18 cellular contexts compared by ENCODE assay signal in the genomic region with DNA sequence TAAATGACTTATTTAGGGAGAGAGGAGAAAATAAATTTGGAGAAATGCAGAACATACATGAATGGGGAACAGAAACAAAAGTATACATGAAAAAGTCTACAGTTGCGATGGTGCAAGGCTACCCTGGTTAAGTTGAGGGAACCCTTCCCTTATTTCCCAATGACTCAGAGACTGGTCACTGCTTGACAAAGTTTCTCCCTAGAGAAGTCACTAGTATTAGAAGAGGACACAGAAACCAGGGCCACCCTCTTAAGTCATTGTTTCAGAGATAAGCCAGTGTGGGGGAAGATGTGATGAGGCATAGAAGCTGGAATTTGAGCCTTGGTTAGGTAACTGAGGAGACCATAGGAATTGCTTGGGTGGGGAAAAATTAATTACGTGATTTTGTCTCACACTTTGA. TPM values are rescaled to one million over a fixed set of nuclear protein-coding genes. Genes with fewer than 3 reads are reported as not detected.
DNase-seq lines count a peak whose midpoint lies in the region; ATAC-seq, FAIRE-seq and TF ChIP-seq lines count a peak whose summit lies in the region.
"Had no signal": no experiment of that assay in that cellular context is flagged by ENCODE, and none has a peak within 500 bp of the region (broad histone marks: within the 10 kb centered on the region; RNA-seq: fewer than 3 reads in every experiment).

No MANE protein-coding gene starts in this region.

- intact Hi-C loops in right lobe of liver (cut with DNase I) (no loop called here), HepG2 (cut with micrococcal nuclease; ENCODE audit: unreplicated experiment) (no loop called here), psoas muscle (cut with DNase I) (no loop called here)

- DNase-seq in right lobe of liver: no peak
- DNase-seq in HepG2 (ENCODE audit: low spot score): no peak
- peak; percentile 65 to 78 for DNase-seq in SJSA1 (ENCODE audit: low read depth in 1 of 2, low spot score in 2 of 2)
- peak in 1 of 2 donors; percentile 56 for DNase-seq in foreskin keratinocyte
- no peak for DNase-seq in coronary artery (ENCODE audit: low spot score)
- DNase-seq in osteocyte (ENCODE audit: extremely low spot score, unreplicated experiment): no peak
- no peak for DNase-seq in psoas muscle
- DNase-seq: activated CD4-positive, alpha-beta T cell treated with anti-CD3 and anti-CD28 coated beads for 4 hours; activated T-cell treated with anti-CD3 and anti-CD28 coated beads, Interleukin-2, amount 50 U/mL, for 4 hours; aorta; DMS153; left ventricle myocardium inferior had no signal

- no peaks in the 10 kb centered on the region for H3K4me1 ChIP-seq in right lobe of liver
- H3K4me1 ChIP-seq in HepG2 (ENCODE audit: insufficient read depth, low read length): no peaks in the 10 kb centered on the region
- H3K4me1 ChIP-seq in SJSA1 (replicated peaks): peaks cover 31% of the 10 kb centered on the region
- H3K4me1 ChIP-seq in foreskin keratinocyte: no peaks in the 10 kb centered on the region
- no peaks in the 10 kb centered on the region for H3K4me1 ChIP-seq in psoas muscle
- H3K4me1 ChIP-seq: left ventricle myocardium inferior, neural progenitor cell had no signal

- H3K4me1 Mint-ChIP-seq in osteocyte (ENCODE audit: unreplicated experiment): peaks cover 6% of the 10 kb centered on the region
- H3K4me1 Mint-ChIP-seq: neural progenitor cell had no signal

- POLR2A ChIA-PET in HepG2 (lab: Yijun Ruan, JAX): no interaction called here

- 75% methylated on average over 2 of the region's 2 CpGs for WGBS in right lobe of liver (ENCODE audit: insufficient coverage, low coverage, low lambda C conversion rate, missing lambda C conversion rate)
- WGBS in HepG2 (ENCODE audit: low lambda C conversion rate): 21% methylated on average over 2 of the region's 2 CpGs
- WGBS in psoas muscle, 3 donors: 92 to 93% (median 92%) methylated on average over 2 of the region's 2 CpGs

- no peak for TF ChIP-seq CTCF in right lobe of liver (IDR thresholded peaks at IDR 0.05)
- no peak for TF ChIP-seq CTCF in HepG2 (CRISPR knock-in tag; IDR thresholded peaks at IDR 0.05)
- no peak for TF ChIP-seq CTCF in foreskin keratinocyte (conservative IDR thresholded peaks at IDR 0.05)
- TF ChIP-seq CTCF in coronary artery (IDR thresholded peaks at IDR 0.05): no peak
- no peak for TF ChIP-seq CTCF in osteocyte (IDR thresholded peaks at IDR 0.05)
- no peak for TF ChIP-seq CTCF in psoas muscle (IDR thresholded peaks at IDR 0.05)

- H3K9me3 Mint-ChIP-seq in osteocyte (ENCODE audit: unreplicated experiment): peaks cover 7% of the 10 kb centered on the region
- H3K9me3 Mint-ChIP-seq: activated T-cell treated with anti-CD3 and anti-CD28 coated beads, Interleukin-2, amount 50 U/mL, for 4 hours had no signal

- H3K36me3 ChIP-seq in right lobe of liver (no peaks in the 10 kb centered on the region), HepG2 (replicated peaks in 1 of 2; ENCODE audit: control insufficient read depth in 1 of 2, insufficient read depth in 2 of 2, low read length in 2 of 2) (no peaks in the 10 kb centered on the region), SJSA1 (no peaks in the 10 kb centered on the region), psoas muscle (ENCODE audit: insufficient read depth in 1 of 2, low read depth in 1 of 2) (no peaks in the 10 kb centered on the region)
- H3K36me3 ChIP-seq: left ventricle myocardium inferior, neural progenitor cell had no signal

- no TSS peak for BruUV-seq in HepG2 (replicated peaks; lab: Mats Ljungman, UMichigan)

- CTCF ChIA-PET in HepG2 (lab: Yijun Ruan, JAX; ENCODE audit: low intra/inter-chr PET ratio, low total read pairs): no interaction called here

- TF ChIP-seq RAD21 in HepG2 (CRISPR knock-in tag; IDR thresholded peaks at IDR 0.05): no peak

- no peaks in the 10 kb centered on the region for H3K36me3 Mint-ChIP-seq in osteocyte (ENCODE audit: unreplicated experiment)
- H3K36me3 Mint-ChIP-seq: neural progenitor cell had no signal

- H3K27ac Mint-ChIP-seq in osteocyte (ENCODE audit: unreplicated experiment): no peak overlapping the region
- H3K27ac Mint-ChIP-seq: neural progenitor cell; T-helper 1 cell treated with Interleukin-12 subunit alpha and Interleukin-12 subunit beta and Interleukin-4 antibody, amounts not matched to agents 30 μg/mL and 1 μg/mL, for 36 hours had no signal

- H3K27me3 ChIP-seq in right lobe of liver: no peaks in the 10 kb centered on the region
- 0 out of 5 replicates have a peak, but pooled peaks cover 0 to 1% of the 10 kb centered on the region in 2 experiments for H3K27me3 ChIP-seq in HepG2 (ENCODE audit: control insufficient read depth in 1 of 2, insufficient read depth in 2 of 2, low read length in 2 of 2)
- no peaks in the 10 kb centered on the region for H3K27me3 ChIP-seq in SJSA1 (replicated peaks)
- no peaks in the 10 kb centered on the region for H3K27me3 ChIP-seq in foreskin keratinocyte
- H3K27me3 ChIP-seq in psoas muscle (ENCODE audit: insufficient read depth in 3 of 3, low read length in 2 of 3): no peaks in the 10 kb centered on the region
- H3K27me3 ChIP-seq: neural progenitor cell had no signal

- H3K27ac ChIP-seq in right lobe of liver (no peak overlapping the region), HepG2 (ENCODE audit: extremely low read length, insufficient read depth, low read length) (no peak overlapping the region), SJSA1 (peak overlapping the region; percentile 70), foreskin keratinocyte (no peak overlapping the region), coronary artery (no peak overlapping the region), psoas muscle (no peak overlapping the region)
- H3K27ac ChIP-seq: left ventricle myocardium inferior, neural progenitor cell had no signal

- no peak for TF ChIP-seq EP300 in HepG2 (IDR thresholded peaks at IDR 0.05; ENCODE audit: low read depth in 2 of 2, low read length in 2 of 2)
- no peak for TF ChIP-seq EP300 in HepG2 (CRISPR knock-in tag; IDR thresholded peaks at IDR 0.05; ENCODE audit: borderline replicate concordance)

- TF ChIP-seq POLR2A in right lobe of liver (IDR thresholded peaks at IDR 0.05) (no peak), HepG2 (IDR thresholded peaks at IDR 0.05; ENCODE audit: insufficient read depth in 1 of 2, low read depth in 2 of 2, low read length in 2 of 2) (no peak)

- no peaks in the 10 kb centered on the region for H3K9me3 ChIP-seq in right lobe of liver
- no peaks in the 10 kb centered on the region for H3K9me3 ChIP-seq in HepG2 (ENCODE audit: low read length)
- H3K9me3 ChIP-seq in SJSA1 (replicated peaks): no peaks in the 10 kb centered on the region
- no peaks in the 10 kb centered on the region for H3K9me3 ChIP-seq in psoas muscle

- no peak overlapping the region for H3K4me3 Mint-ChIP-seq in osteocyte (ENCODE audit: unreplicated experiment)
- H3K4me3 Mint-ChIP-seq: activated T-cell treated with anti-CD3 and anti-CD28 coated beads, Interleukin-2, amount 50 U/mL, for 4 hours; neural progenitor cell; T-helper 1 cell treated with Interleukin-12 subunit alpha and Interleukin-12 subunit beta and Interleukin-4 antibody, amounts not matched to agents 30 μg/mL and 1 μg/mL, for 36 hours had no signal

- no peak overlapping the region for H3K9ac ChIP-seq in HepG2 (ENCODE audit: insufficient read depth, low read depth, low read length)
- H3K9ac ChIP-seq: neural progenitor cell had no signal

- no peaks in the 10 kb centered on the region for H3K27me3 Mint-ChIP-seq in osteocyte (ENCODE audit: unreplicated experiment)

- no peak overlapping the region for H2AFZ ChIP-seq in HepG2 (ENCODE audit: low read length)
- H2AFZ ChIP-seq: neural progenitor cell had no signal

- peak in 3 of 4 donors; percentile 46 to 70 (median 66) for ATAC-seq in right lobe of liver
- no peak for ATAC-seq in HepG2
- ATAC-seq in foreskin keratinocyte: peak; percentile 65
- no peak for ATAC-seq in psoas muscle
- no peak for ATAC-seq in HG02840 (IDR thresholded peaks at IDR 0.05; ENCODE audit: low FRiP score, unreplicated experiment)
- ATAC-seq: activated T-cell treated with anti-CD3 and anti-CD28 coated beads, Interleukin-2, amount 50 U/mL, for 4 hours had no signal

- H3K4me2 ChIP-seq in HepG2 (ENCODE audit: low read depth, low read length): no peak overlapping the region
- H3K4me2 ChIP-seq: neural progenitor cell had no signal

- no peaks in the 10 kb centered on the region for H3K79me2 ChIP-seq in HepG2 (ENCODE audit: insufficient read depth, low read length)

- no peak overlapping the region for H3K4me3 ChIP-seq in right lobe of liver
- H3K4me3 ChIP-seq in HepG2 (replicated peaks in 1 of 3; ENCODE audit: insufficient read depth in 1 of 3, low read depth in 2 of 3, low read length in 3 of 3): no peak overlapping the region
- H3K4me3 ChIP-seq in SJSA1: no peak overlapping the region
- H3K4me3 ChIP-seq in coronary artery: no peak overlapping the region
- H3K4me3 ChIP-seq in psoas muscle: no peak overlapping the region
- H3K4me3 ChIP-seq: left ventricle myocardium inferior, neural progenitor cell had no signal

- in situ Hi-C loops in HepG2 (cut with HindIII; ENCODE audit: extremely low pct_ligation_motif_present, low pct_unique_long_range_greater_than_20kb): no loop called here

- no peaks in the 10 kb centered on the region for H4K20me1 ChIP-seq in HepG2 (ENCODE audit: insufficient read depth, low read length)

- no peak for FAIRE-seq in HepG2 (lab: Jason Lieb, UNC)
- FAIRE-seq: GM12891 had no signal

RNA-seq across cellular contexts. Expression of gene EDN1, which starts 24.4 kb away (rescaled TPM):
- total RNA-seq in right lobe of liver: 1 to 10 TPM in 3 of 6 experiments, under 1 TPM in 3; 0.18 to 6.8 (median 1.4) TPM
- total RNA-seq in HepG2 (2016; rRNA removed; fragmentation: Illumina TruSeq; extraction: Trizol): 0.15 and 0.21 TPM in 2 replicates
- 0.10 TPM in 1 of 2 replicates, not detected in the other for total RNA-seq in HepG2 (2016; cell fraction: cytosol; rRNA removed; fragmentation: Illumina TruSeq; extraction: Trizol; ENCODE audit: low read depth)
- 0.22 TPM in 1 of 2 replicates, not detected in the other for total RNA-seq in HepG2 (2016; cell fraction: insoluble cytoplasmic fraction; rRNA removed; fragmentation: Illumina TruSeq; extraction: Trizol)
- total RNA-seq in HepG2 (2016; cell fraction: membrane; rRNA removed; fragmentation: Illumina TruSeq; extraction: Trizol): 0.07 and 0.22 TPM in 2 replicates
- 0.25 and 0.53 TPM in 2 replicates for total RNA-seq in HepG2 (2016; cell fraction: nucleus; rRNA removed; fragmentation: Illumina TruSeq; extraction: Trizol)
- polyA plus RNA-seq in HepG2 (2011; rRNA removed): 0.78 and 1.2 TPM in 2 replicates
- polyA plus RNA-seq in HepG2 (2011; cell fraction: cytosol; rRNA removed): 0.50 and 0.72 TPM in 2 replicates
- polyA plus RNA-seq in HepG2 (2011; cell fraction: nucleus; rRNA removed): 1.3 TPM in 2 replicates
- polyA plus RNA-seq in HepG2 (2012): 6.0 and 7.3 TPM in 2 replicates
- not detected in 2 replicates for polyA plus RNA-seq in HepG2 (2016; cell fraction: cytosol; fragmentation: Illumina TruSeq; extraction: Trizol; ENCODE audit: low read depth)
- not detected in 2 replicates for polyA plus RNA-seq in HepG2 (2016; cell fraction: insoluble cytoplasmic fraction; fragmentation: Illumina TruSeq; extraction: Trizol; ENCODE audit: low read depth)
- polyA plus RNA-seq in HepG2 (2016; cell fraction: membrane; fragmentation: Illumina TruSeq; extraction: Trizol; ENCODE audit: low read depth): not detected in 2 replicates
- polyA plus RNA-seq in HepG2 (2016; cell fraction: nucleus; fragmentation: Illumina TruSeq; extraction: Trizol; ENCODE audit: insufficient read depth, low read depth): 0.90 and 1.3 TPM in 2 replicates
- polyA minus RNA-seq in HepG2 (2011; rRNA and poly(A)+ RNA removed; ENCODE audit: low replicate concordance): 1.0 TPM in 2 replicates
- 0.30 and 0.88 TPM in 2 replicates for polyA minus RNA-seq in HepG2 (2011; cell fraction: cytosol; rRNA and poly(A)+ RNA removed)
- polyA minus RNA-seq in HepG2 (2011; cell fraction: nucleus; rRNA and poly(A)+ RNA removed): 0.62 and 0.77 TPM in 2 replicates
- 39.7 and 45.5 TPM in 2 replicates for total RNA-seq in SJSA1 (2014; rRNA removed; shearing (Covaris generic))
- total RNA-seq in foreskin keratinocyte: 26.5 and 39.6 TPM in 2 replicates
- 16.2 and 27.5 TPM in 2 replicates for polyA plus RNA-seq in foreskin keratinocyte
- total RNA-seq in osteocyte: 10.9 and 13.2 TPM in 2 replicates
- total RNA-seq in psoas muscle: 1 to 10 TPM in 3 of 4 donors, under 1 TPM in 1; 0.90 to 3.7 (median 2.6) TPM
- polyA plus RNA-seq in psoas muscle: 1 to 10 TPM in 2 of 3 donors, under 1 TPM in 1; 0.68 to 2.7 (median 1.9) TPM
- total RNA-seq: A673, OCI-LY7 had no signal

Comparison
In these comparisons a context has a peak if more than half of its experiments do, and no peak if none do; other contexts are left out.
1. ATAC-seq: peak in right lobe of liver (3 of 4) and foreskin keratinocyte (single experiment); none in HepG2 (single experiment), psoas muscle (0 of 4) and HG02840 (single experiment).
2. DNase-seq: peak in SJSA1 (2 of 2); none in right lobe of liver (0 of 3), HepG2 (single experiment), coronary artery (single experiment), osteocyte (single experiment) and psoas muscle (0 of 2).